ENCODE assay signal across 9 cellular contexts in genomic region chr15:70092462-70092850, GRCh38. TPM values are rescaled to one million over a fixed set of nuclear protein-coding genes. Genes with fewer than 3 reads are reported as not detected.
A peak's percentile ranks its signal among the peaks of the same experiment; 100 is the strongest.
DNase-seq lines count a peak whose midpoint lies in the region; ATAC-seq and TF ChIP-seq lines count a peak whose summit lies in the region.
"Had no signal": no experiment of that assay in that cellular context is flagged by ENCODE, and none has a peak within 500 bp of the region (broad histone marks: within the 10 kb centered on the region; RNA-seq: fewer than 3 reads in every experiment).

No MANE protein-coding gene starts in this region.

- H3K9me3 Mint-ChIP-seq in activated T-cell treated with anti-CD3 and anti-CD28 coated beads, Interleukin-2, amount 50 U/mL, for 4 hours: no peaks in the 10 kb centered on the region
- no peaks in the 10 kb centered on the region for H3K9me3 Mint-ChIP-seq in activated CD4-positive, alpha-beta memory T cell treated with anti-CD3 and anti-CD28 coated beads, Interleukin-2, amount 10 ng/mL, durations not matched to agents 7 days and 5 days

- H3K36me3 ChIP-seq in liver (ENCODE audit: control insufficient read depth in 4 of 4, insufficient read depth in 3 of 4, low read depth in 1 of 4, low read length in 3 of 4): peaks cover under 1 to 10% (median 5%) of the 10 kb centered on the region in 4 donors

- H3K4me1 Mint-ChIP-seq in activated T-cell treated with anti-CD3 and anti-CD28 coated beads, Interleukin-2, amount 50 U/mL, for 4 hours (ENCODE audit: low read depth): peaks cover 68% of the 10 kb centered on the region
- H3K4me1 Mint-ChIP-seq in activated CD4-positive, alpha-beta memory T cell treated with anti-CD3 and anti-CD28 coated beads, Interleukin-2, amount 10 ng/mL, durations not matched to agents 7 days and 5 days: peaks cover 73% of the 10 kb centered on the region

- no peak for ATAC-seq in activated T-cell treated with anti-CD3 and anti-CD28 coated beads, Interleukin-2, amount 50 U/mL, for 4 hours

- peaks cover 22 to 53% (median 38%) of the 10 kb centered on the region in 4 donors for H3K4me1 ChIP-seq in liver (ENCODE audit: control insufficient read depth in 4 of 4, insufficient read depth in 4 of 4, low read length in 3 of 4)

- H3K36me3 Mint-ChIP-seq in activated T-cell treated with anti-CD3 and anti-CD28 coated beads, Interleukin-2, amount 50 U/mL, for 4 hours (ENCODE audit: insufficient read depth): peaks cover 48% of the 10 kb centered on the region
- peaks cover 70% of the 10 kb centered on the region for H3K36me3 Mint-ChIP-seq in activated CD4-positive, alpha-beta memory T cell treated with anti-CD3 and anti-CD28 coated beads, Interleukin-2, amount 10 ng/mL, durations not matched to agents 7 days and 5 days (ENCODE audit: low read depth)

- H3K27ac ChIP-seq in liver (ENCODE audit: low read depth in 1 of 2, low read length in 2 of 2) (no peak overlapping the region), temporal lobe (ENCODE audit: low read depth, low read length) (peak overlapping the region; percentile 45)

- no peaks in the 10 kb centered on the region for H3K27me3 Mint-ChIP-seq in activated T-cell treated with anti-CD3 and anti-CD28 coated beads, Interleukin-2, amount 50 U/mL, for 4 hours (ENCODE audit: low read depth)
- H3K27me3 Mint-ChIP-seq in activated CD4-positive, alpha-beta memory T cell treated with anti-CD3 and anti-CD28 coated beads, Interleukin-2, amount 10 ng/mL, durations not matched to agents 7 days and 5 days: no peaks in the 10 kb centered on the region

- CTCF ChIA-PET in activated CD4-positive, alpha-beta memory T cell treated with anti-CD3 and anti-CD28 coated beads, Interleukin-2, amount 10 ng/mL, durations not matched to agents 7 days and 5 days (lab: Charles Lee): interaction anchor here (1.0 to 1.7 kb wide), 4 partner anchors 12 to 373 kb away, joined by 3 to 4 read pairs (median 3); no protein-coding TSS in a partner anchor

- peak overlapping the region; percentile 57 for H3K27ac Mint-ChIP-seq in activated CD4-positive, alpha-beta memory T cell treated with anti-CD3 and anti-CD28 coated beads, Interleukin-2, amount 10 ng/mL, durations not matched to agents 7 days and 5 days

- TF ChIP-seq RAD21 in liver (IDR thresholded peaks at IDR 0.05): no peak

- TF ChIP-seq CTCF in liver (IDR thresholded peaks at IDR 0.05; ENCODE audit: low read depth, low read length, missing input control): peak; percentile 9

- DNase-seq in activated T-cell treated with anti-CD3 and anti-CD28 coated beads, Interleukin-2, amount 50 U/mL, for 4 hours: no peak
- DNase-seq in activated T-cell treated with anti-CD3 and anti-CD28 coated beads, Interleukin-2, amount 50 U/mL, for 48 hours: no peak
- DNase-seq in activated CD4-positive, alpha-beta memory T cell treated with anti-CD3 and anti-CD28 coated beads, Interleukin-2, amount 10 ng/mL, durations not matched to agents 7 days and 5 days: no peak
- DNase-seq in LoVo (ENCODE audit: low spot score) (no peak), mucosa of gallbladder (ENCODE audit: low spot score) (no peak), DMS114 treated with DMSO at 0.1 percent for 48 hours (lab: John Stamatoyannopoulos, UW; ENCODE audit: unreplicated experiment) (no peak)
- DNase-seq: NK-92 treated with Interleukin-12 subunit alpha and Interleukin-12 subunit beta, amount 100 ng/mL, for 24 hours had no signal

- no peak overlapping the region for H3K9ac ChIP-seq in liver (ENCODE audit: low read depth in 1 of 2, low read length in 2 of 2)

- no peak overlapping the region for H3K4me3 ChIP-seq in liver (ENCODE audit: low read depth in 1 of 3, low read length in 3 of 3)

- H3K9me3 ChIP-seq in liver (ENCODE audit: control insufficient read depth in 4 of 4, low read length in 3 of 4): no peaks in the 10 kb centered on the region

- H3K4me3 Mint-ChIP-seq in activated T-cell treated with anti-CD3 and anti-CD28 coated beads, Interleukin-2, amount 50 U/mL, for 4 hours: peak overlapping the region; percentile 72
- H3K4me3 Mint-ChIP-seq in activated CD4-positive, alpha-beta memory T cell treated with anti-CD3 and anti-CD28 coated beads, Interleukin-2, amount 10 ng/mL, durations not matched to agents 7 days and 5 days: peak overlapping the region; percentile 12

- H3K27me3 ChIP-seq in liver (ENCODE audit: control insufficient read depth in 4 of 4, insufficient read depth in 4 of 4, low read length in 3 of 4): no peaks in the 10 kb centered on the region

- POLR2A ChIA-PET in activated CD4-positive, alpha-beta memory T cell treated with anti-CD3 and anti-CD28 coated beads, Interleukin-2, amount 10 ng/mL, durations not matched to agents 7 days and 5 days (lab: Charles Lee): interaction anchor here (1.0 to 13.9 kb wide), 6 partner anchors 7 to 624 kb away, joined by 3 to 144 read pairs (median 8); no protein-coding TSS in a partner anchor

- 81% methylated on average over 6 of the region's 6 CpGs for WGBS in liver

TF ChIP-seq in liver, 16 proteins besides CTCF, POLR2A, EP300 and RAD21:
- no peak for TF ChIP-seq FOXA2 (IDR thresholded peaks at IDR 0.05)
- no peak for TF ChIP-seq GABPA (IDR thresholded peaks at IDR 0.05 in 1 of 2, conservative IDR thresholded peaks at IDR 0.05 in 1 of 2)

RNA-seq across cellular contexts. Expression of gene TLE3, which starts 5.3 kb away (rescaled TPM):
- 100 to 1,000 TPM; 115 to 153 (median 139) TPM for total RNA-seq in activated T-cell treated with anti-CD3 and anti-CD28 coated beads, Interleukin-2, amount 50 U/mL, for 4 hours
- total RNA-seq in activated CD4-positive, alpha-beta memory T cell treated with anti-CD3 and anti-CD28 coated beads, Interleukin-2, amount 10 ng/mL, durations not matched to agents 7 days and 5 days: 10 to 100 TPM; 59.2 TPM
- total RNA-seq in liver (10 to 100 TPM in 1 of 2 donors, 1 to 10 TPM in 1; 8.5 to 13.7 TPM), temporal lobe (104 TPM), mucosa of gallbladder (42.5 TPM)
- 1 to 10 TPM; 1.2 to 8.5 TPM for polyA plus RNA-seq in liver
